Comparison of ENCODE assay signal across 1 cellular context in genomic region chr4:140253556-140254027, GRCh38.
TF ChIP-seq lines count a peak whose summit lies in the region.

No MANE protein-coding gene starts in this region.

TF ChIP-seq in H1, 55 proteins besides CTCF, POLR2A, EP300 and RAD21:
- no peak for TF ChIP-seq PHF8 (conservative IDR thresholded peaks at IDR 0.05; ENCODE audit: low read depth, low read length)
- no peak for TF ChIP-seq ZNF274 (IDR thresholded peaks at IDR 0.05; ENCODE audit: borderline replicate concordance, extremely low read depth, low read length)
- no peak for TF ChIP-seq TAF7 (optimal IDR thresholded peaks at IDR 0.05; ENCODE audit: borderline replicate concordance, low read depth, low read length)
- TF ChIP-seq USF2 (IDR thresholded peaks at IDR 0.05; ENCODE audit: low read length), result no peak
- TF ChIP-seq ASH2L (IDR thresholded peaks at IDR 0.05; ENCODE audit: low read length), result no peak
- TF ChIP-seq HDAC2 (IDR thresholded peaks at IDR 0.05; ENCODE audit: borderline replicate concordance in 1 of 2, low read depth in 2 of 2, low read length in 2 of 2), result no peak
- TF ChIP-seq YY1 (IDR thresholded peaks at IDR 0.05; ENCODE audit: low read depth, low read length), result no peak
- TF ChIP-seq MAX (IDR thresholded peaks at IDR 0.05), result no peak
- no peak for TF ChIP-seq POLR2AphosphoS5 (IDR thresholded peaks at IDR 0.05; ENCODE audit: low read depth, low read length)
- no peak for TF ChIP-seq CBX8 (IDR thresholded peaks at IDR 0.05; ENCODE audit: borderline replicate concordance, low read depth, low read length)
- no peak for TF ChIP-seq SUZ12 (IDR thresholded peaks at IDR 0.05; ENCODE audit: low read length)
- no peak for TF ChIP-seq SRF (IDR thresholded peaks at IDR 0.05; ENCODE audit: low read depth, low read length)
- TF ChIP-seq KDM5A (IDR thresholded peaks at IDR 0.05; ENCODE audit: low read length), result no peak
- no peak for TF ChIP-seq HDAC6 (IDR thresholded peaks at IDR 0.05; ENCODE audit: low read depth, low read length)
- TF ChIP-seq SIX5 (IDR thresholded peaks at IDR 0.05; ENCODE audit: low read depth, low read length), result no peak
- TF ChIP-seq JUND (IDR thresholded peaks at IDR 0.05; ENCODE audit: low read length), result no peak
